24 cellular contexts compared by ENCODE assay signal in genomic region chr15:56679247-56679646, GRCh38.
"Had no signal": no experiment of that assay in that cellular context is flagged by ENCODE, and none has a peak within 500 bp of the region (broad histone marks: within the 10 kb centered on the region; RNA-seq: fewer than 3 reads in every experiment).

No MANE protein-coding gene starts in this region.

- H3K9ac ChIP-seq: neural progenitor cell had no signal

- H2AFZ ChIP-seq: neural progenitor cell had no signal

- H3K4me3 ChIP-seq: esophagus squamous epithelium, mucosa of descending colon, neural progenitor cell, prostate gland, sigmoid colon, skin epidermis, spleen, testis, tibial artery had no signal

- H3K4me2 ChIP-seq: neural progenitor cell had no signal

- H3K27me3 Mint-ChIP-seq: effector memory CD8-positive, alpha-beta T cell; naive thymus-derived CD4-positive, alpha-beta T cell; stimulated activated memory B cell treated with anti-CD40 and anti-IgM and Interleukin-4, amounts not matched to agents 10 μg/mL and 1 μg/mL and 100 μg/mL, for 72 hours; type B pancreatic cell had no signal

- H3K4me1 Mint-ChIP-seq: mesothelial cell of epicardium; neural progenitor cell; stimulated activated memory B cell treated with anti-CD40 and anti-IgM and Interleukin-4, amounts not matched to agents 10 μg/mL and 1 μg/mL and 100 μg/mL, for 72 hours had no signal

- H3K9me3 ChIP-seq: esophagus squamous epithelium, mucosa of descending colon, prostate gland, sigmoid colon, spleen, testis, tibial artery had no signal

- H3K4me1 ChIP-seq: neural progenitor cell, prostate gland, spleen, testis had no signal

- H3K27me3 ChIP-seq: esophagus squamous epithelium, neural progenitor cell, sigmoid colon, spleen, testis, tibial artery had no signal

- DNase-seq: cortex of kidney; effector memory CD8-positive, alpha-beta T cell; erythroblast; esophagus squamous epithelium; head of caudate nucleus; mesenchymal stem cell; mucosa of descending colon; naive thymus-derived CD4-positive, alpha-beta T cell; nucleus accumbens; right cardiac atrium; sigmoid colon; spleen; stimulated activated CD4-positive, alpha-beta T cell treated with anti-CD3 and anti-CD28 coated beads, Interleukin-4, amount 100 ng/mL, for 4 hours; stimulated activated naive CD8-positive, alpha-beta T cell treated with anti-CD3 and anti-CD28 coated beads, Interleukin-15, Interleukin-2, amounts not matched to agents 100 U/mL and 50 U/mL, for 24 hours; substantia nigra; testis; tibial artery had no signal

- H3K27ac ChIP-seq: esophagus squamous epithelium, neural progenitor cell, prostate gland, sigmoid colon, skin epidermis, spleen, testis, tibial artery had no signal

- H3K36me3 Mint-ChIP-seq: mesothelial cell of epicardium, neural progenitor cell, type B pancreatic cell had no signal

- H3K9me3 Mint-ChIP-seq: effector memory CD8-positive, alpha-beta T cell; mesothelial cell of epicardium; naive thymus-derived CD4-positive, alpha-beta T cell; nephron; neural progenitor cell; stimulated activated memory B cell treated with anti-CD40 and anti-IgM and Interleukin-4, amounts not matched to agents 10 μg/mL and 1 μg/mL and 100 μg/mL, for 72 hours; type B pancreatic cell had no signal

- H3K27ac Mint-ChIP-seq: effector memory CD8-positive, alpha-beta T cell; mesothelial cell of epicardium; naive thymus-derived CD4-positive, alpha-beta T cell; neural progenitor cell; stimulated activated memory B cell treated with anti-CD40 and anti-IgM and Interleukin-4, amounts not matched to agents 10 μg/mL and 1 μg/mL and 100 μg/mL, for 72 hours; type B pancreatic cell had no signal

- H3K36me3 ChIP-seq: neural progenitor cell, prostate gland had no signal

- H3K4me3 Mint-ChIP-seq: effector memory CD8-positive, alpha-beta T cell; mesothelial cell of epicardium; naive thymus-derived CD4-positive, alpha-beta T cell; nephron; neural progenitor cell; stimulated activated memory B cell treated with anti-CD40 and anti-IgM and Interleukin-4, amounts not matched to agents 10 μg/mL and 1 μg/mL and 100 μg/mL, for 72 hours; type B pancreatic cell had no signal
